ENCODE assay signal across 23 cellular contexts in the genomic region with DNA sequence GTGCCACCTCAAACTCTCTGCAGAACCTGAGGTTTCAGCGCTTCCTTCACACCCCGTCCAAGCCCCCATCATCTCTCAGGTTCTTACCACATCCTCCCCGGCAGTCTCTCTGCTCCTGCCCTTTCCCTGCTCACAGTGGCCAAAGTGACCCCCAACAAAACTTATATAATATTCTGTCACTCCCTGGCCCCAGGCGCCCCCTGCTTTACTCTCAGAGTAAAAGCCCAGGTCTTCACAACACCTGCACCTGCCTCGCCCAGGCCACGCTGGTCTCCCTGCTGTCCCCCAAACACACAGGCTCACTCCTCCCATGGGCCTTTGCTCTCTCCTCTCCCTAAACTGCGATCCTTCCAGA. TPM values are rescaled to one million over a fixed set of nuclear protein-coding genes. Genes with fewer than 3 reads are reported as not detected.
DNase-seq lines count a peak whose midpoint lies in the region; ATAC-seq and TF ChIP-seq lines count a peak whose summit lies in the region.
"Had no signal": no experiment of that assay in that cellular context is flagged by ENCODE, and none has a peak within 500 bp of the region (broad histone marks: within the 10 kb centered on the region; RNA-seq: fewer than 3 reads in every experiment).

No MANE protein-coding gene starts in this region.

- H3K9ac ChIP-seq in GM23248, result no peak overlapping the region
- H3K9ac ChIP-seq: neural progenitor cell had no signal

- no peaks in the 10 kb centered on the region for H3K9me2 ChIP-seq in GM23248 (ENCODE audit: insufficient read depth)

- no peak overlapping the region for H3K4me2 ChIP-seq in GM23248 (ENCODE audit: unreplicated experiment)
- H3K4me2 ChIP-seq: neural progenitor cell had no signal

- H3K9me3 Mint-ChIP-seq in activated naive CD8-positive, alpha-beta T cell (ENCODE audit: low read depth), result no peaks in the 10 kb centered on the region
- H3K9me3 Mint-ChIP-seq in activated naive CD8-positive, alpha-beta T cell treated with anti-CD3 and anti-CD28 coated beads for 36 hours, result no peaks in the 10 kb centered on the region
- H3K9me3 Mint-ChIP-seq in activated T-helper 17 cell treated with anti-CD3 and anti-CD28 coated beads, Interleukin-2, amount 50 U/mL, for 72 hours, result no peaks in the 10 kb centered on the region
- no peaks in the 10 kb centered on the region for H3K9me3 Mint-ChIP-seq in type B pancreatic cell
- H3K9me3 Mint-ChIP-seq: neural progenitor cell had no signal

- H4K20me1 ChIP-seq in GM23248 (ENCODE audit: insufficient read depth), result no peaks in the 10 kb centered on the region

- in situ Hi-C loops in GM23248 (cut with MboI), result no loop called here

- no peak overlapping the region for H3K4me3 Mint-ChIP-seq in activated naive CD8-positive, alpha-beta T cell
- no peak overlapping the region for H3K4me3 Mint-ChIP-seq in activated naive CD8-positive, alpha-beta T cell treated with anti-CD3 and anti-CD28 coated beads for 36 hours
- H3K4me3 Mint-ChIP-seq in activated T-helper 17 cell treated with anti-CD3 and anti-CD28 coated beads, Interleukin-2, amount 50 U/mL, for 72 hours, result no peak overlapping the region
- peak overlapping the region; percentile 2 for H3K4me3 Mint-ChIP-seq in type B pancreatic cell
- H3K4me3 Mint-ChIP-seq: neural progenitor cell had no signal

- H3K79me2 ChIP-seq in GM23248 (ENCODE audit: insufficient read depth), result peaks cover 100% of the 10 kb centered on the region

- H3K9me3 ChIP-seq in GM23248 (ENCODE audit: low read depth), result no peaks in the 10 kb centered on the region
- H3K9me3 ChIP-seq: spleen had no signal

- 93 to 94% methylated on average over 7 of the region's 7 CpGs for WGBS in GM23248 (ENCODE audit: low coverage in 1 of 2, low lambda C conversion rate in 2 of 2, missing lambda C conversion rate in 2 of 2), 2 experiments

- TF ChIP-seq CTCF in type B pancreatic cell (conservative IDR thresholded peaks at IDR 0.05), result no peak

- H3K36me3 Mint-ChIP-seq in activated naive CD8-positive, alpha-beta T cell, result peaks cover 14% of the 10 kb centered on the region
- H3K36me3 Mint-ChIP-seq in activated naive CD8-positive, alpha-beta T cell treated with anti-CD3 and anti-CD28 coated beads for 36 hours, result peaks cover 39% of the 10 kb centered on the region
- H3K36me3 Mint-ChIP-seq in activated T-helper 17 cell treated with anti-CD3 and anti-CD28 coated beads, Interleukin-2, amount 50 U/mL, for 72 hours (ENCODE audit: low read depth), result peaks cover 94% of the 10 kb centered on the region
- H3K36me3 Mint-ChIP-seq in type B pancreatic cell, result peaks cover 17% of the 10 kb centered on the region

- no peak overlapping the region for H3K27ac ChIP-seq in GM23248
- H3K27ac ChIP-seq: HL-60, neural progenitor cell, spleen had no signal

- H3K4me1 Mint-ChIP-seq in activated naive CD8-positive, alpha-beta T cell (ENCODE audit: low read depth), result peaks cover 56% of the 10 kb centered on the region
- peaks cover 34% of the 10 kb centered on the region for H3K4me1 Mint-ChIP-seq in activated naive CD8-positive, alpha-beta T cell treated with anti-CD3 and anti-CD28 coated beads for 36 hours
- H3K4me1 Mint-ChIP-seq in activated T-helper 17 cell treated with anti-CD3 and anti-CD28 coated beads, Interleukin-2, amount 50 U/mL, for 72 hours, result peaks cover 42% of the 10 kb centered on the region
- peaks cover 16% of the 10 kb centered on the region for H3K4me1 Mint-ChIP-seq in type B pancreatic cell (ENCODE audit: unreplicated experiment)

- H3F3A ChIP-seq in GM23248 (ENCODE audit: insufficient read depth), result 0 out of 2 replicates have a peak, but pooled peaks cover 6% of the 10 kb centered on the region

- DNase-seq in activated naive CD8-positive, alpha-beta T cell treated with anti-CD3 and anti-CD28 coated beads for 36 hours, result no peak
- DNase-seq in iPS-NIHi7 (ENCODE audit: extremely low spot score) (peak; percentile 38), type B pancreatic cell (ENCODE audit: extremely low spot score, unreplicated experiment) (no peak), NCI-H2081 treated with DMSO at 0.1 percent for 48 hours (lab: John Stamatoyannopoulos, UW) (no peak), GM23248 (no peak)
- DNase-seq in NK-92 treated with Interleukin-12 subunit alpha and Interleukin-12 subunit beta, amount 100 ng/mL, for 24 hours (lab: John Stamatoyannopoulos, UW), result no peak
- DNase-seq: ACHN; activated CD4-positive, alpha-beta T cell treated with anti-CD3 and anti-CD28 coated beads for 1 hour; activated CD8-positive, alpha-beta memory T cell treated with anti-CD3 and anti-CD28 coated beads, Interleukin-2, amount 50 U/mL, for 4 hours; activated naive CD4-positive, alpha-beta T cell treated with Interleukin-2 at 50 U/mL for 16 hours; C1 segment of cervical spinal cord; glutamatergic neuron; IMR-90; left ventricle myocardium superior; NCI-H1436; NCI-H524; spleen; stimulated activated CD4-positive, alpha-beta T cell treated with anti-CD3 and anti-CD28 coated beads, Interleukin-4, amount 100 ng/mL, for 24 hours; substantia nigra had no signal

- peaks cover 15% of the 10 kb centered on the region; the same call in 1 of the 2 replicates for H3K36me3 ChIP-seq in GM23248 (ENCODE audit: low read depth)
- H3K36me3 ChIP-seq: neural progenitor cell had no signal

- peak overlapping the region; percentile 41 for H3K27ac Mint-ChIP-seq in activated naive CD8-positive, alpha-beta T cell
- H3K27ac Mint-ChIP-seq in activated naive CD8-positive, alpha-beta T cell treated with anti-CD3 and anti-CD28 coated beads for 36 hours, result no peak overlapping the region
- H3K27ac Mint-ChIP-seq in activated T-helper 17 cell treated with anti-CD3 and anti-CD28 coated beads, Interleukin-2, amount 50 U/mL, for 72 hours, result peak overlapping the region; percentile 0
- peak overlapping the region; percentile 55 for H3K27ac Mint-ChIP-seq in type B pancreatic cell
- H3K27ac Mint-ChIP-seq: neural progenitor cell had no signal

- H3K4me1 ChIP-seq in GM23248 (ENCODE audit: insufficient read depth), result peaks cover 12% of the 10 kb centered on the region
- H3K4me1 ChIP-seq: neural progenitor cell had no signal

- no peak overlapping the region for H2AFZ ChIP-seq in GM23248
- H2AFZ ChIP-seq: neural progenitor cell had no signal

- no peak overlapping the region for H3K4me3 ChIP-seq in GM23248
- H3K4me3 ChIP-seq: neural progenitor cell, spleen had no signal

- no peaks in the 10 kb centered on the region for H3K27me3 ChIP-seq in GM23248 (replicated peaks; ENCODE audit: insufficient read depth)
- H3K27me3 ChIP-seq: neural progenitor cell, spleen had no signal

- no peak for ATAC-seq in activated T-helper 17 cell treated with anti-CD3 and anti-CD28 coated beads, Interleukin-2, amount 50 U/mL, for 72 hours (replicated peaks)
- ATAC-seq: left ventricle myocardium superior had no signal

- H3K27me3 Mint-ChIP-seq in activated naive CD8-positive, alpha-beta T cell, result no peaks in the 10 kb centered on the region
- no peaks in the 10 kb centered on the region for H3K27me3 Mint-ChIP-seq in activated naive CD8-positive, alpha-beta T cell treated with anti-CD3 and anti-CD28 coated beads for 36 hours
- no peaks in the 10 kb centered on the region for H3K27me3 Mint-ChIP-seq in activated T-helper 17 cell treated with anti-CD3 and anti-CD28 coated beads, Interleukin-2, amount 50 U/mL, for 72 hours
- no peaks in the 10 kb centered on the region for H3K27me3 Mint-ChIP-seq in type B pancreatic cell

RNA-seq across cellular contexts. Expression of gene ITGB1BP1, which starts 6.4 kb away (rescaled TPM):
- total RNA-seq in activated naive CD8-positive, alpha-beta T cell treated with anti-CD3 and anti-CD28 coated beads for 36 hours, result 100 to 1,000 TPM; 171 to 180 TPM
- total RNA-seq in activated T-helper 17 cell treated with anti-CD3 and anti-CD28 coated beads, Interleukin-2, amount 50 U/mL, for 72 hours, result 100 to 1,000 TPM; 109 to 310 TPM
- 57.2 and 79.0 TPM in 2 replicates for total RNA-seq in type B pancreatic cell (ENCODE audit: low replicate concordance)
- 39.0 and 52.2 TPM in 2 replicates for total RNA-seq in GM23248 (2014; rRNA removed; shearing (Covaris generic))
- 280 and 289 TPM in 2 replicates for polyA plus RNA-seq in GM23248 (2016; fragmentation: Nextera tagmentation; extraction: Ambion mirVana)

RNA-seq across cellular contexts. Expression of gene CPSF3, which starts 6.5 kb away (rescaled TPM):
- total RNA-seq in activated naive CD8-positive, alpha-beta T cell treated with anti-CD3 and anti-CD28 coated beads for 36 hours, result 10 to 100 TPM; 83.8 to 85.6 TPM
- total RNA-seq in activated T-helper 17 cell treated with anti-CD3 and anti-CD28 coated beads, Interleukin-2, amount 50 U/mL, for 72 hours, result 10 to 100 TPM; 34.5 to 53.8 TPM
- total RNA-seq in type B pancreatic cell (ENCODE audit: low replicate concordance), result 38.9 and 60.6 TPM in 2 replicates
- 34.0 and 39.6 TPM in 2 replicates for total RNA-seq in GM23248 (2014; rRNA removed; shearing (Covaris generic))
- polyA plus RNA-seq in GM23248 (2016; fragmentation: Nextera tagmentation; extraction: Ambion mirVana), result 37.7 and 40.3 TPM in 2 replicates

RNA-seq across cellular contexts. Expression of gene IAH1, which starts 57.4 kb away (rescaled TPM):
- total RNA-seq in activated naive CD8-positive, alpha-beta T cell treated with anti-CD3 and anti-CD28 coated beads for 36 hours, result 10 to 100 TPM; 64.6 to 66.3 TPM
- 10 to 100 TPM; 61.2 to 65.1 TPM for total RNA-seq in activated T-helper 17 cell treated with anti-CD3 and anti-CD28 coated beads, Interleukin-2, amount 50 U/mL, for 72 hours
- 32.4 and 43.9 TPM in 2 replicates for total RNA-seq in type B pancreatic cell (ENCODE audit: low replicate concordance)
- total RNA-seq in GM23248 (2014; rRNA removed; shearing (Covaris generic)), result 62.9 and 81.5 TPM in 2 replicates
- 133 and 135 TPM in 2 replicates for polyA plus RNA-seq in GM23248 (2016; fragmentation: Nextera tagmentation; extraction: Ambion mirVana)
